In genomic region chr5:135851907-135852805, GRCh38 we compare ENCODE assay signal across 22 cellular contexts. TPM values are rescaled to one million over a fixed set of nuclear protein-coding genes. Genes with fewer than 3 reads are reported as not detected.
DNase-seq lines count a peak whose midpoint lies in the region; ATAC-seq and TF ChIP-seq lines count a peak whose summit lies in the region.
"Had no signal": no experiment of that assay in that cellular context is flagged by ENCODE, and none has a peak within 500 bp of the region (broad histone marks: within the 10 kb centered on the region; RNA-seq: fewer than 3 reads in every experiment).

No MANE protein-coding gene starts in this region.

- H3K27me3 ChIP-seq in endodermal cell (ENCODE audit: control insufficient read depth, insufficient read depth, low read length, poor library complexity, severe bottlenecking), result no peaks in the 10 kb centered on the region
- H3K27me3 ChIP-seq in neuronal stem cell (ENCODE audit: control insufficient read depth in 3 of 3, insufficient read depth in 3 of 3, low read depth in 1 of 3, low read length in 3 of 3), result no peaks in the 10 kb centered on the region
- H3K27me3 ChIP-seq in tibial nerve, result no peaks in the 10 kb centered on the region
- H3K27me3 ChIP-seq: BE2C had no signal

- H3K9me3 ChIP-seq in endodermal cell (ENCODE audit: control insufficient read depth, low read length) (peaks cover 17% of the 10 kb centered on the region), neuronal stem cell (replicated peaks in 1 of 2; ENCODE audit: control insufficient read depth in 2 of 2, insufficient read depth in 1 of 2, low read depth in 1 of 2, low read length in 2 of 2) (no peaks in the 10 kb centered on the region), tibial nerve (peaks cover 0 to 13% (median 0%) of the 10 kb centered on the region in 4 donors)
- H3K9me3 ChIP-seq: BE2C had no signal

- TF ChIP-seq POLR2A in tibial nerve (IDR thresholded peaks at IDR 0.05), result no peak

- H3K23ac ChIP-seq in neuronal stem cell (ENCODE audit: low read depth, low read length, poor library complexity), result no peak overlapping the region

- DNase-seq in endodermal cell, result peak; percentile 26
- no peak for DNase-seq in neuronal stem cell (ENCODE audit: low spot score)
- DNase-seq in tibial nerve (ENCODE audit: low spot score in 2 of 2), result no peak
- no peak for DNase-seq in activated gamma-delta T cell treated with Interleukin-2 at 50 U/mL for 16 hours
- DNase-seq: BE2C, EL, GF-D8, Karpas-422, NCI-H1417, NCI-H1694 treated with DMSO at 0.1 percent for 48 hours, NCI-H2081 treated with DMSO at 0.1 percent for 48 hours, NCI-H2171 treated with DMSO at 0.1 percent for 48 hours, NCI-H524 treated with DMSO at 0.1 percent for 48 hours, NCI-H82, SIG-M5 had no signal

- peak overlapping the region; percentile 6 for H3K4ac ChIP-seq in neuronal stem cell (ENCODE audit: low read length)

- H3K4me3 Mint-ChIP-seq in endodermal cell, result no peak overlapping the region
- no peak overlapping the region for H3K4me3 Mint-ChIP-seq in stimulated activated memory B cell treated with anti-CD40 and anti-IgM and Interleukin-4, amounts not matched to agents 10 μg/mL and 1 μg/mL and 100 μg/mL, for 72 hours

- no peak overlapping the region for H3K4me2 ChIP-seq in neuronal stem cell (ENCODE audit: insufficient read depth, low read length, poor library complexity, severe bottlenecking)
- H3K4me2 ChIP-seq: A549 had no signal

- peak in 1 of 2 donors; percentile 55 for TF ChIP-seq EP300 in tibial nerve (IDR thresholded peaks at IDR 0.05)

- H2AK5ac ChIP-seq in neuronal stem cell (ENCODE audit: low read depth, low read length), result peak overlapping the region; percentile 32

- H2AFZ ChIP-seq in neuronal stem cell (ENCODE audit: low read length), result no peak overlapping the region

- H3K14ac ChIP-seq in neuronal stem cell (ENCODE audit: low read length), result no peak overlapping the region

- no peaks in the 10 kb centered on the region for H3K79me1 ChIP-seq in neuronal stem cell (ENCODE audit: low read depth, low read length)

- no peak overlapping the region for H3K27ac Mint-ChIP-seq in endodermal cell
- H3K27ac Mint-ChIP-seq in stimulated activated memory B cell treated with anti-CD40 and anti-IgM and Interleukin-4, amounts not matched to agents 10 μg/mL and 1 μg/mL and 100 μg/mL, for 72 hours, result no peak overlapping the region

- WGBS in endodermal cell (ENCODE audit: insufficient coverage in 1 of 2, insufficient read length in 1 of 2), 2 experiments, result 95% methylated on average over 15 to 30 of the region's 30 CpGs
- WGBS in neuronal stem cell (ENCODE audit: extremely low coverage in 2 of 2, insufficient read length in 2 of 2, insufficient replicate concordance in 1 of 2), 2 donors, result no CpG with 5 or more reads among the region's 30 CpGs
- 76 to 86% methylated on average over 26 to 29 of the region's 30 CpGs for WGBS in tibial nerve, 2 donors

- peak overlapping the region; percentile 64 for H3K27ac ChIP-seq in angular gyrus (ENCODE audit: low read depth, low read length)
- H3K27ac ChIP-seq in endodermal cell (ENCODE audit: low read depth, low read length), result no peak overlapping the region
- no peak overlapping the region for H3K27ac ChIP-seq in neuronal stem cell (replicated peaks; ENCODE audit: low read length)
- peak overlapping the region in 3 of 4 donors; percentile 43 to 78 (median 77) for H3K27ac ChIP-seq in tibial nerve
- H3K27ac ChIP-seq: A549 had no signal

- peaks cover 2% of the 10 kb centered on the region for H3K27me3 Mint-ChIP-seq in endodermal cell (ENCODE audit: insufficient read depth)
- H3K27me3 Mint-ChIP-seq in stimulated activated memory B cell treated with anti-CD40 and anti-IgM and Interleukin-4, amounts not matched to agents 10 μg/mL and 1 μg/mL and 100 μg/mL, for 72 hours, result no peaks in the 10 kb centered on the region

- H3K4me1 Mint-ChIP-seq in endodermal cell, result no peaks in the 10 kb centered on the region
- no peaks in the 10 kb centered on the region for H3K4me1 Mint-ChIP-seq in stimulated activated memory B cell treated with anti-CD40 and anti-IgM and Interleukin-4, amounts not matched to agents 10 μg/mL and 1 μg/mL and 100 μg/mL, for 72 hours

- no peak overlapping the region for H3K18ac ChIP-seq in neuronal stem cell (ENCODE audit: low read length)

- TF ChIP-seq CTCF in endodermal cell (conservative IDR thresholded peaks at IDR 0.05), result no peak
- TF ChIP-seq CTCF in tibial nerve (IDR thresholded peaks at IDR 0.05), result no peak

- H4K8ac ChIP-seq in neuronal stem cell (ENCODE audit: low read depth, low read length), result no peak overlapping the region

- H2BK5ac ChIP-seq in neuronal stem cell (ENCODE audit: low read length), result no peak overlapping the region

- no peak overlapping the region for H3K9ac ChIP-seq in endodermal cell (ENCODE audit: extremely low read depth, low read length, poor library complexity, severe bottlenecking)
- no peak overlapping the region for H3K9ac ChIP-seq in neuronal stem cell (ENCODE audit: low read depth, low read length, poor library complexity)

- H3K9me3 Mint-ChIP-seq in endodermal cell, result no peaks in the 10 kb centered on the region
- H3K9me3 Mint-ChIP-seq in stimulated activated memory B cell treated with anti-CD40 and anti-IgM and Interleukin-4, amounts not matched to agents 10 μg/mL and 1 μg/mL and 100 μg/mL, for 72 hours, result no peaks in the 10 kb centered on the region

- H2BK15ac ChIP-seq in neuronal stem cell (ENCODE audit: low read length), result no peak overlapping the region

- H3K36me3 ChIP-seq in endodermal cell (ENCODE audit: control insufficient read depth, insufficient read depth, low read length) (no peaks in the 10 kb centered on the region), neuronal stem cell (replicated peaks in 1 of 2; ENCODE audit: control insufficient read depth in 2 of 2, insufficient read depth in 2 of 2, low read length in 2 of 2) (no peaks in the 10 kb centered on the region), tibial nerve (no peaks in the 10 kb centered on the region)
- H3K36me3 ChIP-seq: BE2C had no signal

- H2BK12ac ChIP-seq in neuronal stem cell (ENCODE audit: low read length), result no peak overlapping the region

- ATAC-seq in GM21367 (IDR thresholded peaks at IDR 0.05; ENCODE audit: unreplicated experiment), result no peak
- ATAC-seq in stimulated activated memory B cell treated with anti-CD40 and anti-IgM and Interleukin-4, amounts not matched to agents 10 μg/mL and 1 μg/mL and 100 μg/mL, for 72 hours, result no peak
- ATAC-seq: A549 had no signal

- no peak overlapping the region for H4K91ac ChIP-seq in neuronal stem cell (ENCODE audit: low read depth, low read length, poor library complexity)

- H3K4me3 ChIP-seq in endodermal cell (ENCODE audit: low read length) (no peak overlapping the region), neuronal stem cell (ENCODE audit: low read length in 2 of 2) (peak overlapping the region in 1 of 2 donors; percentile 3), tibial nerve (no peak overlapping the region)
- H3K4me3 ChIP-seq: A549 had no signal

- peaks cover 21% of the 10 kb centered on the region for H3K36me3 Mint-ChIP-seq in endodermal cell (ENCODE audit: low read depth)
- no peaks in the 10 kb centered on the region for H3K36me3 Mint-ChIP-seq in stimulated activated memory B cell treated with anti-CD40 and anti-IgM and Interleukin-4, amounts not matched to agents 10 μg/mL and 1 μg/mL and 100 μg/mL, for 72 hours

- no peak overlapping the region for H2BK120ac ChIP-seq in neuronal stem cell (ENCODE audit: low read depth, low read length)

- H3K4me1 ChIP-seq in endodermal cell (ENCODE audit: control insufficient read depth, insufficient read depth, low read length) (no peaks in the 10 kb centered on the region), neuronal stem cell (ENCODE audit: control insufficient read depth in 2 of 2, insufficient read depth in 1 of 2, low read depth in 1 of 2, low read length in 2 of 2) (no peaks in the 10 kb centered on the region), tibial nerve (no peaks in the 10 kb centered on the region)
- H3K4me1 ChIP-seq: A549, BE2C had no signal

RNA-seq across cellular contexts. Expression of gene SLC25A48, which starts 17.7 kb away (rescaled TPM):
- total RNA-seq in endodermal cell (1 to 10 TPM; 2.5 to 5.9 TPM), tibial nerve (10 to 100 TPM; 59.4 to 91.2 (median 72.1) TPM)
- polyA plus RNA-seq in endodermal cell (2013, experiment 1 of 2), result 1.6 TPM
- 0.79 TPM for polyA plus RNA-seq in endodermal cell (2013, experiment 2 of 2)
- 0.03 TPM for polyA plus RNA-seq in neuronal stem cell (2013, experiment 1 of 2)
- polyA plus RNA-seq in neuronal stem cell (2013, experiment 2 of 2), result 0.07 TPM
- total RNA-seq: H4, M059J, RPMI7951 had no signal

RNA-seq across cellular contexts. Expression of gene IL9, which starts 43.5 kb away (rescaled TPM):
- total RNA-seq in endodermal cell, result not detected
- not detected for polyA plus RNA-seq in endodermal cell (2013, experiment 1 of 2)
- polyA plus RNA-seq in endodermal cell (2013, experiment 2 of 2), result not detected
- polyA plus RNA-seq in neuronal stem cell (2013, experiment 1 of 2), result not detected
- polyA plus RNA-seq in neuronal stem cell (2013, experiment 2 of 2), result not detected
- not detected for total RNA-seq in tibial nerve
- total RNA-seq: H4, M059J, RPMI7951 had no signal
- polyA plus RNA-seq: A549 had no signal

Comparison
In these comparisons a context has a peak if more than half of its experiments do, and no peak if none do; other contexts are left out.
1. H3K27ac ChIP-seq: peak in angular gyrus (single experiment) and tibial nerve (3 of 4); none in endodermal cell (single experiment) and neuronal stem cell (single experiment).
2. RNA of gene SLC25A48, which starts 17.7 kb away (total RNA-seq): 59.4 to 91.2 TPM in tibial nerve; 2.5 to 5.9 TPM in endodermal cell; every median in the first group is over 4 times any median in the second.